ENCODE assay signal across 29 cellular contexts in the genomic region with DNA sequence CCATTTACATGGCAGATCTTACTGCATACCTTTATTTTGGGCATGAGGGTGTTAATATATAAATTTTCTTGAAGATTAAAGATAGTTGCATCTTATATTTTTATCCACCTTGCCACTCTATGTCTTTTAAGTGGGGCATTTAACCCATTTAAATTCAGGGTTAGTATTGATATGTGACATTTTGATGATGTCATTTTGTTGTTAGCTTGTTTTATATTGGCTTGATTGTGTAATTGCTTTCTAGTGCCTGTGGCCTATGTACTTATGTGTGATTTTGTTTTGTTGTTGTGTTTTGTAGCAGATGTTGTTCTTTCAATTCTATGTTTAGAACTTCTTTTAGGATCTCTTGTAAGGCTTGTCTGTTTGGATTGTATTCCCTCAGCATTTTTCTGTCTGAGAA.
"Had no signal": no experiment of that assay in that cellular context is flagged by ENCODE, and none has a peak within 500 bp of the region (broad histone marks: within the 10 kb centered on the region; RNA-seq: fewer than 3 reads in every experiment).

No MANE protein-coding gene starts in this region.

- H3K4me3 Mint-ChIP-seq: dendritic cell treated with granulocyte-macrophage colony-stimulating factor and Interleukin-4, amounts not matched to agents 40 ng/mL and 50 ng/mL, for 4 days; effector memory CD8-positive, alpha-beta T cell; endodermal cell had no signal

- H3K4me1 ChIP-seq: colonic mucosa, esophagus muscularis mucosa, esophagus squamous epithelium, foreskin keratinocyte, gastrocnemius medialis, gastroesophageal sphincter, heart left ventricle, heart right ventricle had no signal

- H3K4me3 ChIP-seq: colonic mucosa, coronary artery, dorsolateral prefrontal cortex, esophagus muscularis mucosa, esophagus squamous epithelium, gastrocnemius medialis, gastroesophageal sphincter, heart left ventricle, heart right ventricle had no signal

- H3K27ac ChIP-seq: colonic mucosa, coronary artery, dorsolateral prefrontal cortex, epithelial cell of prostate, esophagus muscularis mucosa, esophagus squamous epithelium, foreskin keratinocyte, gastrocnemius medialis, gastroesophageal sphincter, heart left ventricle, heart right ventricle had no signal

- ATAC-seq: effector memory CD8-positive, alpha-beta T cell; esophagus mucosa; foreskin keratinocyte; gastrocnemius medialis; gastroesophageal sphincter; heart left ventricle; heart right ventricle had no signal

- H3K4me1 Mint-ChIP-seq: endodermal cell had no signal

- FAIRE-seq: colon, endometrium, endothelial cell of umbilical vein, frontal cortex had no signal

- H3K27me3 ChIP-seq: colonic mucosa, dorsolateral prefrontal cortex, esophagus muscularis mucosa, esophagus squamous epithelium, foreskin keratinocyte, gastrocnemius medialis, gastroesophageal sphincter, heart left ventricle, heart right ventricle had no signal

- DNase-seq: colonic mucosa; cortex of kidney; dermis blood vessel endothelial cell; dorsolateral prefrontal cortex; effector CD4-positive, alpha-beta T cell; effector CD8-positive, alpha-beta T cell; effector memory CD4-positive, alpha-beta T cell; effector memory CD8-positive, alpha-beta T cell; endodermal cell; erythroblast; esophagus squamous epithelium; foreskin fibroblast; foreskin keratinocyte; foreskin melanocyte; gastrocnemius medialis; glutamatergic neuron; head of caudate nucleus; heart left ventricle; heart right ventricle had no signal

- H3K27ac Mint-ChIP-seq: dendritic cell treated with granulocyte-macrophage colony-stimulating factor and Interleukin-4, amounts not matched to agents 40 ng/mL and 50 ng/mL, for 4 days; effector memory CD8-positive, alpha-beta T cell; endodermal cell had no signal

- H3K36me3 ChIP-seq: colonic mucosa, esophagus muscularis mucosa, esophagus squamous epithelium, gastrocnemius medialis, gastroesophageal sphincter, heart left ventricle, heart right ventricle had no signal

- H3K27me3 Mint-ChIP-seq: dendritic cell treated with granulocyte-macrophage colony-stimulating factor and Interleukin-4, amounts not matched to agents 40 ng/mL and 50 ng/mL, for 4 days; effector memory CD8-positive, alpha-beta T cell had no signal

- H3K9me3 ChIP-seq: colonic mucosa, gastrocnemius medialis, gastroesophageal sphincter had no signal
